Comparison of ENCODE assay signal across 1 cellular context in genomic region chr2:200317975-200318374, GRCh38.
TF ChIP-seq lines count a peak whose summit lies in the region.

No MANE protein-coding gene starts in this region.

TF ChIP-seq in HepG2, 621 proteins besides CTCF, POLR2A, EP300 and RAD21:
- TF ChIP-seq THRA (CRISPR knock-in tag; IDR thresholded peaks at IDR 0.05; ENCODE audit: borderline replicate concordance) (no peak), BCLAF1 (IDR thresholded peaks at IDR 0.05) (no peak), KLF13 (CRISPR knock-in tag; IDR thresholded peaks at IDR 0.05) (no peak), ZNF772 (CRISPR knock-in tag; IDR thresholded peaks at IDR 0.05) (no peak), RBM22 (optimal IDR thresholded peaks at IDR 0.05; ENCODE audit: low read length) (peak; percentile 62)
